25 cellular contexts compared by ENCODE assay signal in genomic region chr20:62428396-62429160, GRCh38. TPM values are rescaled to one million over a fixed set of nuclear protein-coding genes. Genes with fewer than 3 reads are reported as not detected.
A peak's percentile ranks its signal among the peaks of the same experiment; 100 is the strongest.
DNase-seq lines count a peak whose midpoint lies in the region; ATAC-seq and TF ChIP-seq lines count a peak whose summit lies in the region.
"Had no signal": no experiment of that assay in that cellular context is flagged by ENCODE, and none has a peak within 500 bp of the region (broad histone marks: within the 10 kb centered on the region; RNA-seq: fewer than 3 reads in every experiment).

No MANE protein-coding gene starts in this region.

- H3K9me3 Mint-ChIP-seq in mesothelial cell of epicardium = no peaks in the 10 kb centered on the region
- H3K9me3 Mint-ChIP-seq: activated naive CD8-positive, alpha-beta T cell treated with anti-CD3 and anti-CD28 coated beads for 36 hours; activated T-helper 17 cell treated with anti-CD3 and anti-CD28 coated beads, Interleukin-2, amount 50 U/mL, for 72 hours; neural crest cell; T-cell had no signal

- H3K4me1 Mint-ChIP-seq in mesothelial cell of epicardium = peaks cover 57% of the 10 kb centered on the region
- H3K4me1 Mint-ChIP-seq: activated naive CD8-positive, alpha-beta T cell treated with anti-CD3 and anti-CD28 coated beads for 36 hours; activated T-helper 17 cell treated with anti-CD3 and anti-CD28 coated beads, Interleukin-2, amount 50 U/mL, for 72 hours; T-cell had no signal

- no peak overlapping the region for H3K9ac ChIP-seq in SK-N-SH

- POLR2A ChIA-PET in SK-N-SH (lab: Yijun Ruan, JAX) (no interaction called here), GM10248 (lab: Yijun Ruan, JAX) (interaction anchor here (0.6 kb wide), 1 partner anchor 14 kb away, joined by 6 read pairs; no protein-coding TSS in a partner anchor)

- H3K4me2 ChIP-seq in SK-N-SH = no peak overlapping the region

- no peak overlapping the region for H3K27ac ChIP-seq in SK-N-SH (ENCODE audit: low read depth in 2 of 2, low read length in 1 of 2)
- H3K27ac ChIP-seq in VCaP = peak overlapping the region; percentile 91
- H3K27ac ChIP-seq: brain microvascular endothelial cell, coronary artery, tibial nerve had no signal

- no peaks in the 10 kb centered on the region for H3K9me2 ChIP-seq in SK-N-SH

- no peaks in the 10 kb centered on the region for H4K20me1 ChIP-seq in SK-N-SH (ENCODE audit: insufficient read depth)

- DNase-seq in SK-N-SH (peak; percentile 60), mesothelial cell of epicardium (ENCODE audit: low spot score in 2 of 2, unreplicated experiment in 2 of 2) (no peak), GM10248 (ENCODE audit: extremely low spot score) (no peak), H4 (ENCODE audit: low spot score) (no peak), DMS114 treated with DMSO at 0.1 percent for 48 hours (lab: John Stamatoyannopoulos, UW; ENCODE audit: unreplicated experiment) (no peak)
- DNase-seq: activated CD4-positive, alpha-beta T cell treated with anti-CD3 and anti-CD28 coated beads for 48 hours; activated naive CD8-positive, alpha-beta T cell treated with anti-CD3 and anti-CD28 coated beads for 36 hours; brain microvascular endothelial cell; GOT3; midbrain; NCI-H1436; SHP77; stimulated activated CD4-positive, alpha-beta T cell treated with anti-CD3 and anti-CD28 coated beads, Interleukin-4, amount 100 ng/mL, for 1 hour; stimulated activated naive CD8-positive, alpha-beta T cell treated with anti-CD3 and anti-CD28 coated beads, Interleukin-15, Interleukin-2, amounts not matched to agents 100 U/mL and 50 U/mL, for 24 hours; T-cell had no signal

- no peaks in the 10 kb centered on the region for H3K27me3 Mint-ChIP-seq in mesothelial cell of epicardium (ENCODE audit: low read depth)

- peak overlapping the region; percentile 39 for H3K4me3 Mint-ChIP-seq in mesothelial cell of epicardium
- H3K4me3 Mint-ChIP-seq: activated naive CD8-positive, alpha-beta T cell treated with anti-CD3 and anti-CD28 coated beads for 36 hours; activated T-helper 17 cell treated with anti-CD3 and anti-CD28 coated beads, Interleukin-2, amount 50 U/mL, for 72 hours; neural crest cell had no signal

- H3K9me3 ChIP-seq in SK-N-SH = no peaks in the 10 kb centered on the region
- H3K9me3 ChIP-seq: tibial nerve had no signal

- H3K79me2 ChIP-seq in SK-N-SH (ENCODE audit: insufficient read depth) = no peaks in the 10 kb centered on the region

- CTCF ChIA-PET in SK-N-SH (lab: Yijun Ruan, JAX) (interaction anchor here (0.6 to 2.2 kb wide), 4 partner anchors 15 to 71 kb away, joined by 3 to 9 read pairs (median 3); no protein-coding TSS in a partner anchor), GM10248 (lab: Yijun Ruan, JAX) (no interaction called here)

- H3F3A ChIP-seq in SK-N-SH (replicated peaks; ENCODE audit: insufficient read depth) = no peaks in the 10 kb centered on the region

- TF ChIP-seq EP300 in SK-N-SH (IDR thresholded peaks at IDR 0.05; ENCODE audit: borderline replicate concordance in 1 of 2, low read depth in 1 of 2, low read length in 1 of 2) = no peak

- WGBS in SK-N-SH (ENCODE audit: low lambda C conversion rate) = 32% methylated on average over 9 of the region's 25 CpGs

- H3K36me3 ChIP-seq in SK-N-SH (replicated peaks in 1 of 2; ENCODE audit: control insufficient read depth in 1 of 2, insufficient read depth in 2 of 2, low read length in 1 of 2) = no peaks in the 10 kb centered on the region
- H3K36me3 ChIP-seq: brain microvascular endothelial cell, tibial nerve had no signal

- TF ChIP-seq CTCF in SK-N-SH (IDR thresholded peaks at IDR 0.05) (no peak), VCaP (conservative IDR thresholded peaks at IDR 0.05) (no peak), mesothelial cell of epicardium (IDR thresholded peaks at IDR 0.05; ENCODE audit: unreplicated experiment) (no peak), GM10248 (IDR thresholded peaks at IDR 0.05; ENCODE audit: control extremely low read depth, extremely low read depth, low read depth, missing control alignments) (no peak)

- H3K36me3 Mint-ChIP-seq in mesothelial cell of epicardium = no peaks in the 10 kb centered on the region
- H3K36me3 Mint-ChIP-seq: activated naive CD8-positive, alpha-beta T cell treated with anti-CD3 and anti-CD28 coated beads for 36 hours; T-cell had no signal

- no peak for ATAC-seq in SK-N-SH treated with all-trans-retinoic acid at 6 μM for 48 hours
- ATAC-seq in HG03025 (IDR thresholded peaks at IDR 0.05; ENCODE audit: low FRiP score, unreplicated experiment) = no peak
- ATAC-seq: activated T-helper 17 cell treated with anti-CD3 and anti-CD28 coated beads, Interleukin-2, amount 50 U/mL, for 72 hours; left lobe of liver; stimulated activated naive CD8-positive, alpha-beta T cell treated with anti-CD3 and anti-CD28 coated beads, Interleukin-15, Interleukin-2, amounts not matched to agents 100 U/mL and 50 U/mL, for 24 hours; T-cell had no signal

- no peak overlapping the region for H3K4me3 ChIP-seq in SK-N-SH (ENCODE audit: low read depth in 2 of 2, low read length in 1 of 2)
- H3K4me3 ChIP-seq: coronary artery, tibial nerve had no signal

- no peaks in the 10 kb centered on the region; a peak in 1 of 4 replicates for H3K4me1 ChIP-seq in SK-N-SH (ENCODE audit: control insufficient read depth in 1 of 2, insufficient read depth in 2 of 2, low read depth in 1 of 2, low read length in 1 of 2)

- no peak for TF ChIP-seq RAD21 in SK-N-SH (IDR thresholded peaks at IDR 0.05; ENCODE audit: low read length)

- H2AFZ ChIP-seq in SK-N-SH (ENCODE audit: low read depth) = no peak overlapping the region

- peak overlapping the region; percentile 91 for H3K27ac Mint-ChIP-seq in mesothelial cell of epicardium
- H3K27ac Mint-ChIP-seq: activated naive CD8-positive, alpha-beta T cell treated with anti-CD3 and anti-CD28 coated beads for 36 hours; activated T-helper 17 cell treated with anti-CD3 and anti-CD28 coated beads, Interleukin-2, amount 50 U/mL, for 72 hours had no signal

- H3K27me3 ChIP-seq in SK-N-SH (ENCODE audit: insufficient read depth) = peaks cover 17% of the 10 kb centered on the region
- H3K27me3 ChIP-seq: brain microvascular endothelial cell had no signal

TF ChIP-seq in SK-N-SH, 30 proteins besides CTCF, POLR2A, EP300 and RAD21 (continues in another document):
- TF ChIP-seq SMC3 (IDR thresholded peaks at IDR 0.05; ENCODE audit: low read depth, low read length) = no peak
- TF ChIP-seq TAF1 (IDR thresholded peaks at IDR 0.05; ENCODE audit: borderline replicate concordance, low read depth, low read length) = no peak
- TF ChIP-seq IRF3 (IDR thresholded peaks at IDR 0.05; ENCODE audit: low read depth, low read length) = no peak
- no peak for TF ChIP-seq TCF12 (IDR thresholded peaks at IDR 0.05)
- TF ChIP-seq SIN3A (IDR thresholded peaks at IDR 0.05; ENCODE audit: borderline replicate concordance, low read depth, low read length) = no peak
- TF ChIP-seq GATA2 (CRISPR knock-in tag; IDR thresholded peaks at IDR 0.05) = no peak

TF ChIP-seq in SK-N-SH treated with all-trans-retinoic acid at 6 μM for 48 hours, 23 proteins besides CTCF, POLR2A, EP300 and RAD21 (continues in another document):
- TF ChIP-seq CSRNP3 (CRISPR knock-in tag; IDR thresholded peaks at IDR 0.05) (no peak), TCF4 (CRISPR knock-in tag; IDR thresholded peaks at IDR 0.05; ENCODE audit: borderline replicate concordance) (no peak), CREB5 (CRISPR knock-in tag; IDR thresholded peaks at IDR 0.05; ENCODE audit: low read depth) (no peak)

RNA-seq across cellular contexts. Expression of gene RBBP8NL, which starts 1.2 kb away (rescaled TPM):
- polyA plus RNA-seq in SK-N-SH (2012; rRNA removed) = not detected in 2 replicates
- polyA plus RNA-seq in SK-N-SH (2012; cell fraction: cytosol; rRNA removed) = 0.01 TPM in 1 of 2 replicates, not detected in the other
- not detected in 2 replicates for polyA plus RNA-seq in SK-N-SH (2012; cell fraction: nucleus; rRNA removed)
- 12.3 to 13.5 TPM (median 12.6 TPM) in 3 replicates for total RNA-seq in mesothelial cell of epicardium
- not detected in 2 replicates for total RNA-seq in H4 (2014; rRNA removed; shearing (Covaris generic))
- total RNA-seq: A172; activated naive CD8-positive, alpha-beta T cell treated with anti-CD3 and anti-CD28 coated beads for 36 hours; activated T-helper 17 cell treated with anti-CD3 and anti-CD28 coated beads, Interleukin-2, amount 50 U/mL, for 72 hours; left lobe of liver; neural crest cell; T-cell; tibial nerve had no signal
- polyA plus RNA-seq: BJ had no signal

RNA-seq across cellular contexts. Expression of gene CABLES2, which starts 21.5 kb away (rescaled TPM):
- 4.2 and 4.8 TPM in 2 replicates for polyA plus RNA-seq in SK-N-SH (2012; rRNA removed)
- polyA plus RNA-seq in SK-N-SH (2012; cell fraction: cytosol; rRNA removed) = 2.8 and 4.3 TPM in 2 replicates
- 6.6 and 7.6 TPM in 2 replicates for polyA plus RNA-seq in SK-N-SH (2012; cell fraction: nucleus; rRNA removed)
- 22.8 to 23.7 TPM (median 23.6 TPM) in 3 replicates for total RNA-seq in mesothelial cell of epicardium
- 2.4 and 4.8 TPM in 2 replicates for total RNA-seq in H4 (2014; rRNA removed; shearing (Covaris generic))

RNA-seq across cellular contexts. Expression of gene RPS21, which starts 41.7 kb away (rescaled TPM):
- polyA plus RNA-seq in SK-N-SH (2012; rRNA removed) = 11,376 and 16,625 TPM in 2 replicates
- 13,224 and 13,754 TPM in 2 replicates for polyA plus RNA-seq in SK-N-SH (2012; cell fraction: cytosol; rRNA removed)
- 2,698 and 3,651 TPM in 2 replicates for polyA plus RNA-seq in SK-N-SH (2012; cell fraction: nucleus; rRNA removed)
- 1,089 to 1,145 TPM (median 1,126 TPM) in 3 replicates for total RNA-seq in mesothelial cell of epicardium
- total RNA-seq in H4 (2014; rRNA removed; shearing (Covaris generic)) = 2,095 and 2,204 TPM in 2 replicates

RNA-seq across cellular contexts. Expression of gene GATA5, which starts 47.2 kb away (rescaled TPM):
- not detected in 2 replicates for polyA plus RNA-seq in SK-N-SH (2012; rRNA removed)
- not detected in 2 replicates for polyA plus RNA-seq in SK-N-SH (2012; cell fraction: cytosol; rRNA removed)
- polyA plus RNA-seq in SK-N-SH (2012; cell fraction: nucleus; rRNA removed) = not detected in 2 replicates
- total RNA-seq in mesothelial cell of epicardium = 26.0 to 30.0 TPM (median 27.5 TPM) in 3 replicates
- total RNA-seq in H4 (2014; rRNA removed; shearing (Covaris generic)) = 0.10 and 0.41 TPM in 2 replicates
- total RNA-seq: activated naive CD8-positive, alpha-beta T cell treated with anti-CD3 and anti-CD28 coated beads for 36 hours; activated T-helper 17 cell treated with anti-CD3 and anti-CD28 coated beads, Interleukin-2, amount 50 U/mL, for 72 hours; neural crest cell; T-cell had no signal
- polyA plus RNA-seq: BJ had no signal

Comparison
In these comparisons a context has a peak if more than half of its experiments do, and no peak if none do; other contexts are left out.
1. RNA of gene RBBP8NL, which starts 1.2 kb away (total RNA-seq): 12.3 to 13.5 TPM in mesothelial cell of epicardium; not detected in H4; every median in the first group is over 10 times any median in the second.